7 cellular contexts compared by ENCODE assay signal in the genomic region with DNA sequence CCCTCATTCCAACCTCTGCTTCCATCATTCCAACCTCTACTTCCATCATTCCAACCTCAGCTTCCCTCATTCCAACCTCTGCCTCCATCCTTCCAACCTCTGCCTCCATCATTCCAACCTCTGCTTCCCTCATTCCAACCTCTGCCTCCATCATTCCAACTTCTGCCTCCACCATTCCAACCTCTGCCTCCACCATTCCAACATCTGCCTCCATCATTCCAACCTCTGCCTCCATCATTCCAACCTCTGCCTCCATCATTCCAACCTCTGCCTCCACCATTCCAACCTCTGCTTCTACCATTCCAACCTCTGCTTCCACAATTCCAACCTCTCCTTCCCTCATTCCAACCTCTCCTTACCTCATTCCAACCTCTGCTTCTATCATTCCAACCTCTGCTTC.
"Had no signal": no experiment of that assay in that cellular context is flagged by ENCODE, and none has a peak within 500 bp of the region (broad histone marks: within the 10 kb centered on the region; RNA-seq: fewer than 3 reads in every experiment).

No MANE protein-coding gene starts in this region.

- H3K27ac Mint-ChIP-seq: IgD-negative memory B cell had no signal

- DNase-seq: Karpas-422, KBM-7, KG1 had no signal

- H3K4me2 ChIP-seq: KMS-11 had no signal

- FAIRE-seq: HTR-8/SVneo had no signal

- H3K27ac ChIP-seq: HL-60, KMS-11 had no signal

- H3K4me1 Mint-ChIP-seq: IgD-negative memory B cell had no signal

- H3K4me3 Mint-ChIP-seq: IgD-negative memory B cell had no signal

- H3K27me3 Mint-ChIP-seq: IgD-negative memory B cell had no signal

- H3K9me3 Mint-ChIP-seq: IgD-negative memory B cell had no signal

- H3K36me3 Mint-ChIP-seq: IgD-negative memory B cell had no signal

- H3K9ac ChIP-seq: KMS-11 had no signal
